Comparison of ENCODE assay signal across 30 cellular contexts in genomic region chr13:113143466-113144254, GRCh38. TPM values are rescaled to one million over a fixed set of nuclear protein-coding genes. Genes with fewer than 3 reads are reported as not detected.
"Had no signal": no experiment of that assay in that cellular context is flagged by ENCODE, and none has a peak within 500 bp of the region (broad histone marks: within the 10 kb centered on the region; RNA-seq: fewer than 3 reads in every experiment).

No MANE protein-coding gene starts in this region.

- DNase-seq: activated CD4-positive, alpha-beta T cell treated with anti-CD3 and anti-CD28 coated beads for 4 hours; activated CD4-positive, alpha-beta T cell treated with anti-CD3 and anti-CD28 coated beads, Interleukin-2, amount 50 U/mL, for 48 hours; activated CD4-positive, CD25-positive, alpha-beta regulatory T cell; activated T-cell treated with anti-CD3 and anti-CD28 coated beads, Interleukin-2, amount 50 U/mL, for 72 hours; adrenal gland; brain microvascular endothelial cell; central memory CD4-positive, alpha-beta T cell; effector memory CD8-positive, alpha-beta T cell; gastrocnemius medialis; hypothalamus; left cardiac atrium; mesenchymal stem cell; naive B cell; occipital lobe; sigmoid colon; stimulated activated CD4-positive, alpha-beta T cell treated with anti-CD3 and anti-CD28 coated beads, Interleukin-2, amount 100 ng/mL, for 48 hours; stimulated activated naive B cell treated with anti-CD40 and anti-IgM and Interleukin-4, amounts not matched to agents 10 μg/mL and 1 μg/mL and 100 μg/mL, for 72 hours; T-cell; upper lobe of right lung had no signal

- H3K27me3 Mint-ChIP-seq: activated naive CD8-positive, alpha-beta T cell had no signal

- H3K27ac Mint-ChIP-seq: activated naive CD8-positive, alpha-beta T cell; activated T-cell treated with anti-CD3 and anti-CD28 coated beads, Interleukin-2, amount 50 U/mL, for 72 hours; effector memory CD8-positive, alpha-beta T cell; naive B cell; T-cell; T-helper 2 cell treated with Interferon-gamma antibody and Interleukin-4, amounts not matched to agents 5 μg/mL and 100 μg/mL, for 36 hours had no signal

- H3K4me1 ChIP-seq: adrenal gland, ascending aorta, esophagus muscularis mucosa, gastrocnemius medialis, sigmoid colon, upper lobe of right lung had no signal

- H3K9me3 ChIP-seq: adrenal gland, ascending aorta, esophagus muscularis mucosa, gastrocnemius medialis, sigmoid colon, thoracic aorta, upper lobe of right lung had no signal

- H3K27me3 ChIP-seq: adrenal gland, ascending aorta, esophagus muscularis mucosa, gastrocnemius medialis, sigmoid colon, upper lobe of right lung had no signal

- H3K36me3 Mint-ChIP-seq: activated naive CD8-positive, alpha-beta T cell; naive B cell; stimulated activated naive B cell treated with anti-CD40 and anti-IgM and Interleukin-4, amounts not matched to agents 10 μg/mL and 1 μg/mL and 100 μg/mL, for 72 hours; T-cell had no signal

- H3K4me2 ChIP-seq: smooth muscle cell had no signal

- ATAC-seq: activated T-cell treated with anti-CD3 and anti-CD28 coated beads, Interleukin-2, amount 50 U/mL, for 72 hours; effector memory CD8-positive, alpha-beta T cell; gastrocnemius medialis; left cardiac atrium; stimulated activated naive B cell treated with anti-CD40 and anti-IgM and Interleukin-4, amounts not matched to agents 10 μg/mL and 1 μg/mL and 100 μg/mL, for 72 hours; T-cell had no signal

- H3K9me3 Mint-ChIP-seq: effector memory CD8-positive, alpha-beta T cell; naive B cell; stimulated activated naive B cell treated with anti-CD40 and anti-IgM and Interleukin-4, amounts not matched to agents 10 μg/mL and 1 μg/mL and 100 μg/mL, for 72 hours; T-cell; T-helper 2 cell treated with Interferon-gamma antibody and Interleukin-4, amounts not matched to agents 5 μg/mL and 100 μg/mL, for 36 hours had no signal

- H3K4me1 Mint-ChIP-seq: naive B cell, T-cell had no signal

- H3K4me3 Mint-ChIP-seq: activated naive CD8-positive, alpha-beta T cell; activated T-cell treated with anti-CD3 and anti-CD28 coated beads, Interleukin-2, amount 50 U/mL, for 72 hours; effector memory CD8-positive, alpha-beta T cell; naive B cell; stimulated activated naive B cell treated with anti-CD40 and anti-IgM and Interleukin-4, amounts not matched to agents 10 μg/mL and 1 μg/mL and 100 μg/mL, for 72 hours; T-cell; T-helper 2 cell treated with Interferon-gamma antibody and Interleukin-4, amounts not matched to agents 5 μg/mL and 100 μg/mL, for 36 hours had no signal

- H3K27ac ChIP-seq: adrenal gland, ascending aorta, brain microvascular endothelial cell, esophagus muscularis mucosa, gastrocnemius medialis, sigmoid colon, thoracic aorta, upper lobe of right lung had no signal

- H3K4me3 ChIP-seq: adrenal gland, ascending aorta, esophagus muscularis mucosa, gastrocnemius medialis, sigmoid colon, smooth muscle cell, thoracic aorta, upper lobe of right lung had no signal

- H3K36me3 ChIP-seq: adrenal gland, ascending aorta, brain microvascular endothelial cell, gastrocnemius medialis, sigmoid colon, thoracic aorta, upper lobe of right lung had no signal

RNA-seq across cellular contexts. Expression of gene PROZ, which starts 14.8 kb away (rescaled TPM):
- total RNA-seq: activated CD8-positive, alpha-beta memory T cell treated with anti-CD3 and anti-CD28 coated beads for 36 hours; activated T-cell treated with anti-CD3 and anti-CD28 coated beads, Interleukin-2, amount 50 U/mL, for 72 hours; adrenal gland; ascending aorta; dermis microvascular lymphatic vessel endothelial cell; esophagus muscularis mucosa; gastrocnemius medialis; left cardiac atrium; lower leg skin; mucosa of gallbladder; occipital lobe; sigmoid colon; smooth muscle cell; T-cell; thoracic aorta; upper lobe of right lung had no signal
- polyA plus RNA-seq: adrenal gland, neural cell, smooth muscle cell had no signal

RNA-seq across cellular contexts. Expression of gene F10, which starts 21.1 kb away (rescaled TPM):
- total RNA-seq: activated CD8-positive, alpha-beta memory T cell treated with anti-CD3 and anti-CD28 coated beads for 36 hours; activated T-cell treated with anti-CD3 and anti-CD28 coated beads, Interleukin-2, amount 50 U/mL, for 72 hours; dermis microvascular lymphatic vessel endothelial cell; T-cell had no signal
- polyA plus RNA-seq: neural cell had no signal

RNA-seq across cellular contexts. Expression of gene F7, which starts 38.1 kb away (rescaled TPM):
- total RNA-seq: activated T-cell treated with anti-CD3 and anti-CD28 coated beads, Interleukin-2, amount 50 U/mL, for 72 hours; dermis microvascular lymphatic vessel endothelial cell; sigmoid colon; thoracic aorta had no signal
